In genomic region chr10:18240185-18240882, GRCh38 we compare ENCODE assay signal across 1 cellular context.
TF ChIP-seq lines count a peak whose summit lies in the region.

No MANE protein-coding gene starts in this region.

TF ChIP-seq in HepG2, 621 proteins besides CTCF, POLR2A, EP300 and RAD21 (continued from another document):
- TF ChIP-seq MAX (IDR thresholded peaks at IDR 0.05) (no peak), ZHX2 (IDR thresholded peaks at IDR 0.05; ENCODE audit: low read depth) (no peak), ZHX2 (CRISPR knock-in tag; IDR thresholded peaks at IDR 0.05; ENCODE audit: borderline replicate concordance) (no peak), SMARCC2 (IDR thresholded peaks at IDR 0.05) (no peak), ZNF460 (CRISPR knock-in tag; IDR thresholded peaks at IDR 0.05; ENCODE audit: borderline replicate concordance) (no peak), MXD4 (CRISPR knock-in tag; IDR thresholded peaks at IDR 0.05) (no peak), GPN1 (CRISPR knock-in tag; IDR thresholded peaks at IDR 0.05; ENCODE audit: borderline replicate concordance) (no peak)
